28 cellular contexts compared by ENCODE assay signal in the genomic region with DNA sequence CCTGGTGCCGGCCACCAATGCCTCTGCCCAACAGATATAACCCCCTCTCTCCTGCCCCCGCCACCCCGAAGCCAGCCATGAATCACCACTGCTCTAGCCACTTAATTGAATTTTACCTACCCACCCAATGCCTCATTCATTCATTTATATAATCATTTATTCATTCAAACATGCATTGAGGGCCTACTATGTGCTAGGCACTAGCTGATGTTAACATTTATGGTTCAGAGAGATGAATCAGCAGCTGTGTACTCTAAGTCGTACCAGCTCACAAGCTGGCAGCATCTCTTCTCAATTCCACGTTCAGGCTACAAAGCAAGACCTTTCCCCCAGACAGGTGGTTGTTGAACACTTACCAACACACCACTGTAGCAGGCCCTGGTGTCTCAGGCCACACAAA.
"Had no signal": no experiment of that assay in that cellular context is flagged by ENCODE, and none has a peak within 500 bp of the region (broad histone marks: within the 10 kb centered on the region; RNA-seq: fewer than 3 reads in every experiment).

No MANE protein-coding gene starts in this region.

- H3K4me1 ChIP-seq: colonic mucosa had no signal

- DNase-seq: colonic mucosa; cortex of kidney; dermis blood vessel endothelial cell; dorsolateral prefrontal cortex; effector CD4-positive, alpha-beta T cell; effector CD8-positive, alpha-beta T cell; effector memory CD4-positive, alpha-beta T cell; effector memory CD8-positive, alpha-beta T cell; endodermal cell; erythroblast; esophagus squamous epithelium; foreskin fibroblast; foreskin melanocyte; gastrocnemius medialis; glutamatergic neuron; head of caudate nucleus; heart left ventricle; heart right ventricle had no signal

- H3K4me3 ChIP-seq: colonic mucosa, coronary artery, dorsolateral prefrontal cortex, esophagus muscularis mucosa, esophagus squamous epithelium, gastrocnemius medialis, gastroesophageal sphincter, heart left ventricle, heart right ventricle had no signal

- H3K27ac ChIP-seq: colonic mucosa, coronary artery, dorsolateral prefrontal cortex, epithelial cell of prostate, esophagus muscularis mucosa, esophagus squamous epithelium, foreskin keratinocyte, gastrocnemius medialis, gastroesophageal sphincter, heart left ventricle, heart right ventricle had no signal

- ATAC-seq: effector memory CD8-positive, alpha-beta T cell; esophagus mucosa; gastrocnemius medialis; gastroesophageal sphincter; heart left ventricle; heart right ventricle had no signal

- FAIRE-seq: colon, endometrium, endothelial cell of umbilical vein, frontal cortex had no signal

- H3K27me3 ChIP-seq: colonic mucosa, dorsolateral prefrontal cortex, esophagus muscularis mucosa, esophagus squamous epithelium, foreskin keratinocyte, gastrocnemius medialis, gastroesophageal sphincter, heart left ventricle had no signal

- H3K9me3 ChIP-seq: colonic mucosa, esophagus muscularis mucosa, esophagus squamous epithelium, gastrocnemius medialis, gastroesophageal sphincter, heart left ventricle had no signal

- H3K36me3 ChIP-seq: colonic mucosa, esophagus muscularis mucosa, esophagus squamous epithelium, gastrocnemius medialis, gastroesophageal sphincter, heart left ventricle, heart right ventricle had no signal
